ENCODE assay signal across 2 cellular contexts in genomic region chr16:2086136-2086742, GRCh38.
A peak's percentile ranks its signal among the peaks of the same experiment; 100 is the strongest.
TF ChIP-seq lines count a peak whose summit lies in the region.

No MANE protein-coding gene starts in this region.

TF ChIP-seq in GM23338, 12 proteins besides CTCF, POLR2A, EP300 and RAD21:
- no peak for TF ChIP-seq STAT1 (IDR thresholded peaks at IDR 0.05; ENCODE audit: unreplicated experiment)
- TF ChIP-seq POLR2AphosphoS5 (IDR thresholded peaks at IDR 0.05; ENCODE audit: low read depth): no peak
- no peak for TF ChIP-seq JUNB (IDR thresholded peaks at IDR 0.05; ENCODE audit: unreplicated experiment)
- TF ChIP-seq NANOG (IDR thresholded peaks at IDR 0.05; ENCODE audit: borderline replicate concordance): no peak
- TF ChIP-seq EZH2 (IDR thresholded peaks at IDR 0.05; ENCODE audit: low read depth, unreplicated experiment): no peak
- TF ChIP-seq EZH2phosphoT487 (IDR thresholded peaks at IDR 0.05; ENCODE audit: unreplicated experiment): no peak
- TF ChIP-seq CREB1 (CRISPR knock-in tag; IDR thresholded peaks at IDR 0.05; ENCODE audit: low read depth): no peak
- TF ChIP-seq, protein P1, sequence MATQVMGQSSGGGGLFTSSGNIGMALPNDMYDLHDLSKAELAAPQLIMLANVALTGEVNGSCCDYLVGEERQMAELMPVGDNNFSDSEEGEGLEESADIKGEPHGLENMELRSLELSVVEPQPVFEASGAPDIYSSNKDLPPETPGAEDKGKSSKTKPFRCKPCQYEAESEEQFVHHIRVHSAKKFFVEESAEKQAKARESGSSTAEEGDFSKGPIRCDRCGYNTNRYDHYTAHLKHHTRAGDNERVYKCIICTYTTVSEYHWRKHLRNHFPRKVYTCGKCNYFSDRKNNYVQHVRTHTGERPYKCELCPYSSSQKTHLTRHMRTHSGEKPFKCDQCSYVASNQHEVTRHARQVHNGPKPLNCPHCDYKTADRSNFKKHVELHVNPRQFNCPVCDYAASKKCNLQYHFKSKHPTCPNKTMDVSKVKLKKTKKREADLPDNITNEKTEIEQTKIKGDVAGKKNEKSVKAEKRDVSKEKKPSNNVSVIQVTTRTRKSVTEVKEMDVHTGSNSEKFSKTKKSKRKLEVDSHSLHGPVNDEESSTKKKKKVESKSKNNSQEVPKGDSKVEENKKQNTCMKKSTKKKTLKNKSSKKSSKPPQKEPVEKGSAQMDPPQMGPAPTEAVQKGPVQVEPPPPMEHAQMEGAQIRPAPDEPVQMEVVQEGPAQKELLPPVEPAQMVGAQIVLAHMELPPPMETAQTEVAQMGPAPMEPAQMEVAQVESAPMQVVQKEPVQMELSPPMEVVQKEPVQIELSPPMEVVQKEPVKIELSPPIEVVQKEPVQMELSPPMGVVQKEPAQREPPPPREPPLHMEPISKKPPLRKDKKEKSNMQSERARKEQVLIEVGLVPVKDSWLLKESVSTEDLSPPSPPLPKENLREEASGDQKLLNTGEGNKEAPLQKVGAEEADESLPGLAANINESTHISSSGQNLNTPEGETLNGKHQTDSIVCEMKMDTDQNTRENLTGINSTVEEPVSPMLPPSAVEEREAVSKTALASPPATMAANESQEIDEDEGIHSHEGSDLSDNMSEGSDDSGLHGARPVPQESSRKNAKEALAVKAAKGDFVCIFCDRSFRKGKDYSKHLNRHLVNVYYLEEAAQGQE (IDR thresholded peaks at IDR 0.05; ENCODE audit: unreplicated experiment): no peak
- no peak for TF ChIP-seq ETS1 (IDR thresholded peaks at IDR 0.05)

TF ChIP-seq in K562, 482 proteins besides CTCF, POLR2A, EP300 and RAD21:
- TF ChIP-seq PCBP1 (IDR thresholded peaks at IDR 0.05; ENCODE audit: low read depth, low read length, poor library complexity, severe bottlenecking): no peak
- peak; percentile 26; the same call in 1 of the 2 replicates for TF ChIP-seq POLR2G (IDR thresholded peaks at IDR 0.05; ENCODE audit: low read depth, low read length)
- TF ChIP-seq HMGN3 (IDR thresholded peaks at IDR 0.05; ENCODE audit: borderline replicate concordance, extremely low read depth, insufficient read length, low read depth, low read length): peak; percentile 6
- TF ChIP-seq RBM22 (IDR thresholded peaks at IDR 0.05; ENCODE audit: low read depth, low read length, poor library complexity, severe bottlenecking): peak; percentile 27
- 0 out of 2 replicates have a peak, but pooled peaks have one; percentile 15 for TF ChIP-seq HNRNPL (IDR thresholded peaks at IDR 0.05; ENCODE audit: low read depth, low read length)
TF ChIP-seq in K562: peak in this region for 4.
